ENCODE assay signal across 19 cellular contexts in the genomic region with DNA sequence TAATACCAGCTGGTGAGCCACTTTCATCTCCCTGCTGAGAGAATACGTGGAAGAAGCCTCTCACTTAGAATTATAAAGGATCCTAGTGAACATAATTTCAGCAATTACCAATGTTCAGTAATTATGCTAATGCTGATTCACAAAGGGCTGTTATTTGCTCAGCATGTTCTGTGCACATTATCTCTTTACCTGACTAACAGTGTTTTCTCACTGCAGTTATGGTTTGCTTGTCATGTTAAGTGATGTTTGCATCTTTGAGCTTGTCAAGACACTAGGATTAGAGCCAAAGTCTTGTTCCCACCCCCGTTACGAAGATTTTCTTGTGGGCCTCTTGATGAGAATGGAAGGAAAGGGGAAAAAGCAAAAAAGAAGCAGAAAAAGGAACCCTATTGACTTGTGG.
"Had no signal": no experiment of that assay in that cellular context is flagged by ENCODE, and none has a peak within 500 bp of the region (broad histone marks: within the 10 kb centered on the region; RNA-seq: fewer than 3 reads in every experiment).

No MANE protein-coding gene starts in this region.

- H3K9me3 ChIP-seq: gastrocnemius medialis, heart right ventricle, psoas muscle, spleen, testis, tibial nerve, upper lobe of right lung had no signal

- FAIRE-seq: endometrium, islet of Langerhans had no signal

- DNase-seq: effector memory CD4-positive, alpha-beta T cell; gastrocnemius medialis; heart right ventricle; kidney glomerular epithelial cell; mesendoderm; naive B cell; psoas muscle; spleen; stimulated activated CD4-positive, alpha-beta T cell treated with anti-CD3 and anti-CD28 coated beads, Interleukin-15, amount 100 ng/mL, for 24 hours; stimulated activated CD4-positive, alpha-beta T cell treated with anti-CD3 and anti-CD28 coated beads, Interleukin-1b, Interleukin-23, amount 100 ng/mL, for 48 hours; stimulated activated CD4-positive, alpha-beta T cell treated with anti-CD3 and anti-CD28 coated beads, Interleukin-4, amount 100 ng/mL, for 24 hours; testis; upper lobe of right lung had no signal

- H3K4me1 ChIP-seq: gastrocnemius medialis, heart right ventricle, psoas muscle, spleen, testis, tibial nerve, upper lobe of right lung had no signal

- ATAC-seq: esophagus mucosa; gastrocnemius medialis; heart right ventricle; psoas muscle; sciatic nerve; stimulated activated memory B cell treated with anti-CD40 and anti-IgM and Interleukin-4, amounts not matched to agents 10 μg/mL and 1 μg/mL and 100 μg/mL, for 72 hours; upper lobe of right lung had no signal

- H3K27me3 ChIP-seq: gastrocnemius medialis, testis, tibial nerve, upper lobe of right lung had no signal

- H3K27ac ChIP-seq: gastrocnemius medialis, heart right ventricle, psoas muscle, spleen, testis, tibial nerve, upper lobe of right lung had no signal

- H3K36me3 ChIP-seq: gastrocnemius medialis, heart right ventricle, spleen, tibial nerve, upper lobe of right lung had no signal

- H3K4me3 ChIP-seq: gastrocnemius medialis, heart right ventricle, psoas muscle, spleen, testis, tibial nerve, upper lobe of right lung had no signal
